Comparison of ENCODE assay signal across 18 cellular contexts in genomic region chr11:21105196-21105917, GRCh38.
"Had no signal": no experiment of that assay in that cellular context is flagged by ENCODE, and none has a peak within 500 bp of the region (broad histone marks: within the 10 kb centered on the region; RNA-seq: fewer than 3 reads in every experiment).

No MANE protein-coding gene starts in this region.

- H3K4me1 ChIP-seq: breast epithelium, esophagus muscularis mucosa, lower lobe of right lung, psoas muscle, suprapubic skin, transverse colon had no signal

- ATAC-seq: activated T-cell treated with anti-CD3 and anti-CD28 coated beads, Interleukin-2, amount 50 U/mL, for 72 hours; lower lobe of right lung; natural killer cell; psoas muscle; sciatic nerve; stimulated activated naive CD8-positive, alpha-beta T cell treated with anti-CD3 and anti-CD28 coated beads, Interleukin-15, amount 100 ng/mL, for 72 hours had no signal

- H3K9me3 ChIP-seq: esophagus muscularis mucosa, lower lobe of right lung, ovary, psoas muscle, suprapubic skin, transverse colon had no signal

- H3K36me3 Mint-ChIP-seq: activated naive CD4-positive, alpha-beta T cell treated with anti-CD3 and anti-CD28 coated beads, Interleukin-2, amount 50 U/mL, for 24 hours; natural killer cell had no signal

- H3K4me2 ChIP-seq: smooth muscle cell had no signal

- H3K4me1 Mint-ChIP-seq: activated naive CD4-positive, alpha-beta T cell treated with anti-CD3 and anti-CD28 coated beads, Interleukin-2, amount 50 U/mL, for 24 hours; natural killer cell; stimulated activated naive CD8-positive, alpha-beta T cell treated with anti-CD3 and anti-CD28 coated beads, Interleukin-15, amount 100 ng/mL, for 72 hours had no signal

- H3K36me3 ChIP-seq: breast epithelium, esophagus muscularis mucosa, lower lobe of right lung, ovary, suprapubic skin, transverse colon had no signal

- H3K27me3 Mint-ChIP-seq: activated naive CD4-positive, alpha-beta T cell treated with anti-CD3 and anti-CD28 coated beads, Interleukin-2, amount 50 U/mL, for 24 hours; stimulated activated naive CD8-positive, alpha-beta T cell treated with anti-CD3 and anti-CD28 coated beads, Interleukin-15, amount 100 ng/mL, for 72 hours had no signal

- H3K27ac ChIP-seq: breast epithelium, coronary artery, esophagus muscularis mucosa, lower lobe of right lung, ovary, psoas muscle, suprapubic skin, transverse colon, VCaP had no signal

- H3K27ac Mint-ChIP-seq: activated naive CD4-positive, alpha-beta T cell treated with anti-CD3 and anti-CD28 coated beads, Interleukin-2, amount 50 U/mL, for 24 hours; activated T-cell treated with anti-CD3 and anti-CD28 coated beads, Interleukin-2, amount 50 U/mL, for 72 hours; natural killer cell; stimulated activated naive CD8-positive, alpha-beta T cell treated with anti-CD3 and anti-CD28 coated beads, Interleukin-15, amount 100 ng/mL, for 72 hours had no signal

- H3K27me3 ChIP-seq: breast epithelium, esophagus muscularis mucosa, ovary, suprapubic skin, transverse colon had no signal

- H3K4me3 Mint-ChIP-seq: activated naive CD4-positive, alpha-beta T cell treated with anti-CD3 and anti-CD28 coated beads, Interleukin-2, amount 50 U/mL, for 24 hours; activated T-cell treated with anti-CD3 and anti-CD28 coated beads, Interleukin-2, amount 50 U/mL, for 72 hours; natural killer cell; stimulated activated naive CD8-positive, alpha-beta T cell treated with anti-CD3 and anti-CD28 coated beads, Interleukin-15, amount 100 ng/mL, for 72 hours had no signal

- H3K4me3 ChIP-seq: breast epithelium, coronary artery, esophagus muscularis mucosa, lower lobe of right lung, ovary, psoas muscle, smooth muscle cell, suprapubic skin, transverse colon had no signal

- DNase-seq: activated CD4-positive, alpha-beta T cell treated with anti-CD3 and anti-CD28 coated beads, Interleukin-2, amount 50 U/mL, for 4 hours; activated effector memory CD4-positive, alpha-beta T cell treated with anti-CD3 and anti-CD28 coated beads, Interleukin-2, amount 50 U/mL, for 16 hours; activated T-cell treated with anti-CD3 and anti-CD28 coated beads, Interleukin-2, amount 50 U/mL, for 72 hours; lower lobe of right lung; natural killer cell; ovary; psoas muscle; stimulated activated CD4-positive, alpha-beta T cell treated with anti-CD3 and anti-CD28 coated beads, Interleukin-4, amount 100 ng/mL, for 1 hour; stimulated activated naive CD8-positive, alpha-beta T cell treated with anti-CD3 and anti-CD28 coated beads, Interleukin-15, amount 100 ng/mL, for 72 hours; transverse colon had no signal
